9 cellular contexts compared by ENCODE assay signal in genomic region chr2:121897335-121897970, GRCh38.
A peak's percentile ranks its signal among the peaks of the same experiment; 100 is the strongest.
DNase-seq lines count a peak whose midpoint lies in the region; TF ChIP-seq lines count a peak whose summit lies in the region.
"Had no signal": no experiment of that assay in that cellular context is flagged by ENCODE, and none has a peak within 500 bp of the region (broad histone marks: within the 10 kb centered on the region; RNA-seq: fewer than 3 reads in every experiment).

No MANE protein-coding gene starts in this region.

- H3K79me2 ChIP-seq in GM23248 (ENCODE audit: insufficient read depth) (0 out of 2 replicates have a peak, but pooled peaks cover under 1% of the 10 kb centered on the region), KMS-11 (ENCODE audit: insufficient read depth, low read depth) (no peaks in the 10 kb centered on the region)

- H3K4me1 ChIP-seq in GM23248 (ENCODE audit: insufficient read depth) (peaks cover 20% of the 10 kb centered on the region), KMS-11 (ENCODE audit: low read depth, poor library complexity, severe bottlenecking) (no peaks in the 10 kb centered on the region), thyroid gland (no peaks in the 10 kb centered on the region)

- H2AFZ ChIP-seq in GM23248 (peak overlapping the region; percentile 69), KMS-11 (ENCODE audit: low read depth) (0 out of 2 replicates have a peak overlapping the region, but pooled peaks have one; percentile 18)

- TF ChIP-seq CTCF in KMS-11 (conservative IDR thresholded peaks at IDR 0.05; ENCODE audit: low read depth, low read length) (peak; percentile 33; the same call in 1 of the 2 replicates), thyroid gland (IDR thresholded peaks at IDR 0.05) (no peak)

- TF ChIP-seq POLR2A in thyroid gland (IDR thresholded peaks at IDR 0.05): no peak

- H3K36me3 ChIP-seq in GM23248 (ENCODE audit: low read depth) (no peaks in the 10 kb centered on the region), KMS-11 (ENCODE audit: insufficient read depth) (no peaks in the 10 kb centered on the region), thyroid gland (no peaks in the 10 kb centered on the region)
- H3K36me3 ChIP-seq: heart left ventricle had no signal

- WGBS in GM23248 (ENCODE audit: low coverage in 1 of 2, low lambda C conversion rate in 2 of 2, missing lambda C conversion rate in 2 of 2), 2 experiments: 75 to 80% methylated on average over 5 of the region's 5 CpGs
- 83 to 93% methylated on average over 2 of the region's 5 CpGs for WGBS in thyroid gland, 2 donors

- intact Hi-C loops in thyroid gland (cut with DNase I): no loop called here

- in situ Hi-C loops in GM23248 (cut with MboI): no loop called here

- DNase-seq in A172 (ENCODE audit: low spot score) (peak; percentile 43), ELF-1 (ENCODE audit: low read depth, low spot score) (peak; percentile 61), GM23248 (peak; percentile 71), SW 1271 (lab: John Stamatoyannopoulos, UW) (peak; percentile 34 to 49), left kidney (ENCODE audit: low read depth, low spot score) (peak; percentile 66), thyroid gland (no peak), dedifferentiated amniotic fluid mesenchymal stem cell (ENCODE audit: extremely low spot score) (no peak)
- DNase-seq: heart left ventricle had no signal

- H3K9me3 ChIP-seq in GM23248 (ENCODE audit: low read depth) (no peaks in the 10 kb centered on the region), thyroid gland (no peaks in the 10 kb centered on the region)
- H3K9me3 ChIP-seq: heart left ventricle had no signal

- H3K4me3 ChIP-seq in GM23248: no peak overlapping the region
- no peak overlapping the region for H3K4me3 ChIP-seq in KMS-11 (IDR thresholded peaks at IDR 0.05; ENCODE audit: insufficient read depth, low read depth, low read length)
- no peak overlapping the region for H3K4me3 ChIP-seq in thyroid gland (replicated peaks in 1 of 3)
- H3K4me3 ChIP-seq: heart left ventricle had no signal

- H3K27me3 ChIP-seq in GM23248 (replicated peaks; ENCODE audit: insufficient read depth) (no peaks in the 10 kb centered on the region), KMS-11 (ENCODE audit: insufficient read depth, low read depth) (no peaks in the 10 kb centered on the region), thyroid gland (no peaks in the 10 kb centered on the region)
- H3K27me3 ChIP-seq: heart left ventricle had no signal

- H3K4me2 ChIP-seq in GM23248 (ENCODE audit: unreplicated experiment) (no peak overlapping the region), KMS-11 (no peak overlapping the region)

- H3K9ac ChIP-seq in GM23248 (no peak overlapping the region), KMS-11 (no peak overlapping the region)

- H3K9me2 ChIP-seq in GM23248 (ENCODE audit: insufficient read depth): no peaks in the 10 kb centered on the region

- H3K27ac ChIP-seq in GM23248: no peak overlapping the region; the same call in 1 of the 2 replicates
- H3K27ac ChIP-seq in KMS-11: no peak overlapping the region
- H3K27ac ChIP-seq in thyroid gland: no peak overlapping the region
- H3K27ac ChIP-seq: heart left ventricle had no signal

- H4K20me1 ChIP-seq in GM23248 (ENCODE audit: insufficient read depth) (no peaks in the 10 kb centered on the region), KMS-11 (ENCODE audit: insufficient read depth) (no peaks in the 10 kb centered on the region)

- peaks cover 14% of the 10 kb centered on the region; the same call in 1 of the 2 replicates for H3F3A ChIP-seq in GM23248 (ENCODE audit: insufficient read depth)

Comparison
In these comparisons a context has a peak if more than half of its experiments do, and no peak if none do; other contexts are left out.
1. DNase-seq: peak in A172 (single experiment), ELF-1 (single experiment), GM23248 (single experiment), SW 1271 (2 of 2) and left kidney (single experiment); none in thyroid gland (0 of 2) and dedifferentiated amniotic fluid mesenchymal stem cell (single experiment).